In genomic region chr3:194137314-194138097, GRCh38 we compare ENCODE assay signal across 8 cellular contexts. TPM values are rescaled to one million over a fixed set of nuclear protein-coding genes. Genes with fewer than 3 reads are reported as not detected.
DNase-seq lines count a peak whose midpoint lies in the region; ATAC-seq and TF ChIP-seq lines count a peak whose summit lies in the region.

No MANE protein-coding gene starts in this region.

- H3K4me3 ChIP-seq in AG10803 (ENCODE audit: low read length) (peak overlapping the region; percentile 70), fibroblast of pulmonary artery (replicated peaks; ENCODE audit: low read depth, low read length) (peak overlapping the region; percentile 86), aorta (ENCODE audit: low read length in 2 of 2) (peak overlapping the region; percentile 31 to 87)

- intact Hi-C loops in aorta (cut with DNase I): loop anchor here (2.0 to 5.0 kb wide), 8 partner anchors 133 to 357 kb away; no protein-coding TSS in a partner anchor

- peaks cover 47% of the 10 kb centered on the region for H3K4me1 Mint-ChIP-seq in activated T-cell treated with anti-CD3 and anti-CD28 coated beads, Interleukin-2, amount 50 U/mL, for 4 hours (ENCODE audit: low read depth)
- peaks cover 55% of the 10 kb centered on the region for H3K4me1 Mint-ChIP-seq in nephron progenitor cell

- H3K27me3 Mint-ChIP-seq in activated T-cell treated with anti-CD3 and anti-CD28 coated beads, Interleukin-2, amount 50 U/mL, for 4 hours (ENCODE audit: low read depth): peaks cover 52% of the 10 kb centered on the region
- peaks cover 26% of the 10 kb centered on the region for H3K27me3 Mint-ChIP-seq in nephron progenitor cell (ENCODE audit: low read depth, poor library complexity)

- no peaks in the 10 kb centered on the region for H3K9me3 ChIP-seq in aorta (ENCODE audit: control insufficient read depth, low read length)

- no peaks in the 10 kb centered on the region for H3K36me3 ChIP-seq in aorta (ENCODE audit: control insufficient read depth in 1 of 2, insufficient read depth in 2 of 2, low read length in 1 of 2)

- no peaks in the 10 kb centered on the region for H3K36me3 Mint-ChIP-seq in activated T-cell treated with anti-CD3 and anti-CD28 coated beads, Interleukin-2, amount 50 U/mL, for 4 hours (ENCODE audit: insufficient read depth)
- no peaks in the 10 kb centered on the region for H3K36me3 Mint-ChIP-seq in nephron progenitor cell (ENCODE audit: low read depth)

- peak; percentile 57 for DNase-seq in AG10803 (ENCODE audit: low read depth)
- DNase-seq in NCI-H748 treated with DMSO at 0.1 percent for 48 hours (lab: John Stamatoyannopoulos, UW): peak; percentile 40
- DNase-seq in activated T-cell treated with anti-CD3 and anti-CD28 coated beads, Interleukin-2, amount 50 U/mL, for 4 hours: peak; percentile 39
- DNase-seq in fibroblast of pulmonary artery (ENCODE audit: low read depth): peak; percentile 78
- DNase-seq in nephron progenitor cell: peak; percentile 66
- peak; percentile 78 to 88 for DNase-seq in aorta

- H3K27ac ChIP-seq in aorta (ENCODE audit: low read depth in 1 of 2, low read length in 2 of 2): peak overlapping the region; percentile 24 to 98

- peak overlapping the region; percentile 82 for H3K4me3 Mint-ChIP-seq in activated T-cell treated with anti-CD3 and anti-CD28 coated beads, Interleukin-2, amount 50 U/mL, for 4 hours
- H3K4me3 Mint-ChIP-seq in nephron progenitor cell: peak overlapping the region; percentile 97

- TF ChIP-seq CTCF in AG10803 (conservative IDR thresholded peaks at IDR 0.05; ENCODE audit: low read length) (no peak; the same call in 1 of the 2 replicates), fibroblast of pulmonary artery (IDR thresholded peaks at IDR 0.05; ENCODE audit: low read length, missing control alignments) (peak; percentile 18), nephron progenitor cell (IDR thresholded peaks at IDR 0.05) (no peak)

- H3K27ac Mint-ChIP-seq in nephron progenitor cell: peak overlapping the region; percentile 99

- H3K9me3 Mint-ChIP-seq in activated T-cell treated with anti-CD3 and anti-CD28 coated beads, Interleukin-2, amount 50 U/mL, for 4 hours: no peaks in the 10 kb centered on the region
- H3K9me3 Mint-ChIP-seq in nephron progenitor cell: no peaks in the 10 kb centered on the region

- 0 to 1% methylated on average over 39 to 62 of the region's 62 CpGs for WGBS in aorta, 2 donors

- ATAC-seq in GM18508 (IDR thresholded peaks at IDR 0.05; ENCODE audit: insufficient read depth, unreplicated experiment) (peak; percentile 29), HG03066 (IDR thresholded peaks at IDR 0.05; ENCODE audit: low read depth, unreplicated experiment) (peak; percentile 43), aorta (ENCODE audit: low FRiP score) (peak; percentile 19)
- peak; percentile 3 for ATAC-seq in activated T-cell treated with anti-CD3 and anti-CD28 coated beads, Interleukin-2, amount 50 U/mL, for 4 hours

- no peaks in the 10 kb centered on the region for H3K27me3 ChIP-seq in aorta (ENCODE audit: control insufficient read depth in 1 of 2, insufficient read depth in 2 of 2, low read length in 1 of 2)

- peaks cover 0 to 4% of the 10 kb centered on the region in 2 donors for H3K4me1 ChIP-seq in aorta (ENCODE audit: control insufficient read depth in 1 of 2, insufficient read depth in 2 of 2, low read length in 2 of 2)

RNA-seq across cellular contexts. Expression of gene HES1, which starts 1.6 kb away (rescaled TPM):
- total RNA-seq in activated T-cell treated with anti-CD3 and anti-CD28 coated beads, Interleukin-2, amount 50 U/mL, for 4 hours: under 1 TPM; 0.23 to 0.52 (median 0.37) TPM
- total RNA-seq in aorta: 10 to 100 TPM; 37.8 to 51.9 TPM
- polyA plus RNA-seq in aorta: 10 to 100 TPM; 22.5 to 28.2 TPM

Comparison
In these comparisons a context has a peak if more than half of its experiments do, and no peak if none do; other contexts are left out.
1. Peak in every context shown above with its lines: DNase-seq, ATAC-seq, H3K4me3 ChIP-seq and H3K27ac ChIP-seq.
2. RNA of gene HES1, which starts 1.6 kb away (total RNA-seq): 37.8 to 51.9 TPM in aorta; 0.23 to 0.52 TPM in activated T-cell treated with anti-CD3 and anti-CD28 coated beads, Interleukin-2, amount 50 U/mL, for 4 hours; every median in the first group is over 10 times any median in the second.